24 cellular contexts compared by ENCODE assay signal in the genomic region with DNA sequence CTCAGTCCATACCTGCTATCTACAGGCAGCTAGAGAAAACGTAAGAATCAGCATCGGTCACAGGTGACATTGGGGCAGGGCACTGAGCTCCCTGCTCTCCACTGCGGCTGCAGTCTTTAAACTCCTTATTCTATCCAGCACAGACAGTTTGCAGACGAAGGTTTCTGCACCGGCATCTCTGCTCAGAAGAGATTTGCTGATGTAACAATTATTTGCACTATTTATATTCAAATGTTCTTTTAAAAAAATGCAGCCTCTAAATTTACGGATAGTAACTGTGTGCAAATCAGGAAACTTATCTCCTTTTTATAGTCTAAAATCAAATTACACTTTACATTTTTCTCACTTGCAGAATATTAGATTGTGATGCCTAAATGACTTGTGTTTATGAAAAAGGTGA.
"Had no signal": no experiment of that assay in that cellular context is flagged by ENCODE, and none has a peak within 500 bp of the region (broad histone marks: within the 10 kb centered on the region; RNA-seq: fewer than 3 reads in every experiment).

No MANE protein-coding gene starts in this region.

- H3K9ac ChIP-seq: SK-N-SH had no signal

- H3K27me3 ChIP-seq: SJSA1 had no signal

- H3K27ac ChIP-seq: HL-60, SJSA1 had no signal

- DNase-seq: KBM-7, MV-4-11, NCI-H1048, NCI-H1105, NCI-H1417, NCI-H146, NCI-H1694 treated with DMSO at 0.1 percent for 48 hours, NCI-H1930, NCI-H2081, NCI-H2171, NCI-H226, NCI-H446, NCI-H510A, NCI-H524 treated with DMSO at 0.1 percent for 48 hours, NCI-H69, NCI-H774, Right ventricle myocardium superior, RPMI8226, SIG-M5, SK-N-SH had no signal

- H3K4me2 ChIP-seq: SK-N-SH had no signal

- H3K9me3 ChIP-seq: SJSA1, SK-N-SH had no signal

- H3K4me1 ChIP-seq: SJSA1 had no signal

- H3K36me3 ChIP-seq: SJSA1 had no signal

- FAIRE-seq: HTR-8/SVneo, RCC 7860 had no signal

- H3K4me3 ChIP-seq: SJSA1 had no signal
